ENCODE assay signal across 15 cellular contexts in genomic region chr2:37618326-37618725, GRCh38.
"Had no signal": no experiment of that assay in that cellular context is flagged by ENCODE, and none has a peak within 500 bp of the region (broad histone marks: within the 10 kb centered on the region; RNA-seq: fewer than 3 reads in every experiment).

No MANE protein-coding gene starts in this region.

- DNase-seq: amygdala; body of pancreas; central memory CD4-positive, alpha-beta T cell; islet precursor cell; psoas muscle; right lobe of liver; stomach; testis had no signal

- H3K27me3 Mint-ChIP-seq: activated naive CD8-positive, alpha-beta T cell had no signal

- H3K4me1 ChIP-seq: psoas muscle, right lobe of liver had no signal

- H3K27me3 ChIP-seq: body of pancreas, esophagus muscularis mucosa, hepatocyte, right lobe of liver, stomach, testis had no signal

- ATAC-seq: body of pancreas, psoas muscle had no signal

- H3K27ac ChIP-seq: body of pancreas, esophagus muscularis mucosa, hepatocyte, psoas muscle, right lobe of liver, testis had no signal

- H3K9me3 ChIP-seq: body of pancreas, esophagus muscularis mucosa, psoas muscle, right lobe of liver, stomach, testis had no signal

- H3K27ac Mint-ChIP-seq: activated naive CD8-positive, alpha-beta T cell had no signal

- H3K4me3 ChIP-seq: body of pancreas, coronary artery, esophagus muscularis mucosa, hepatocyte, lung, psoas muscle, right lobe of liver, smooth muscle cell, stomach, testis had no signal

- H3K36me3 ChIP-seq: esophagus muscularis mucosa, right lobe of liver, stomach had no signal

- H3K4me3 Mint-ChIP-seq: activated naive CD8-positive, alpha-beta T cell; neural crest cell had no signal
